In the genomic region with DNA sequence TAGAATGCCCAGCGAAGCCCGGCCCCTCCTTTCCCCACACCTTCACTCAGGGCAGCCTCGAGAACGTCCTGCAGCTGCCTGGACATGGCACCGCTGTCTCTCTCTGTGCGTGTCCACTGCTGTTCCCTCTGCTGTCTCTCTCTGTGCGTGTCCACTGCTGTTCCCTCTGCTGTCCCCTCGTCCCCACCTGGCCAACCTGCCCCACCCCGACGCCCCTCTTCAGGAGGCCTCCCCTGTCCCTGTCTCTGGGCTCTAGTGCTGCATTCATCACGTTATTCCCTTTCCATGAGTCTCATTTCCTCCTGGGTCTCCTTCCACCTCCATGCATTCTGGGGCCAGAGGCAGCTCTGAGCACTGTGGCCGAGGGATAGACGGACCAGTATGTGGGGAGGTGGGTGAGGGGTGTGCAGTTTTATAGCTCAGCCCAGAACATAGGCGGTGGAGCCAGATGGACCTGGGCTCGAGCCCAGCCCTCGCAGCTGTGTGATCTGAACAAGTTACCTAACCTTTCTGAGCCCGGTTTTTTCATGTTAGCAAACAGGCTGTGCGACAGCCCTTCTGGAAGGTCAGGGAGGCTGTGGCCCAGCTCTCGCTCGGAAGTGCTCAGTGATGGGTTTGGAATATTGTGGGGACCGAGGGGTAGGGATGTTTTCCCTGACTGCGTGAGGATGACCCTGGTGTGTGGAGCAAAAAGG, we compare ENCODE assay signal across 27 cellular contexts. TPM values are rescaled to one million over a fixed set of nuclear protein-coding genes. Genes with fewer than 3 reads are reported as not detected.
"Had no signal": no experiment of that assay in that cellular context is flagged by ENCODE, and none has a peak within 500 bp of the region (broad histone marks: within the 10 kb centered on the region; RNA-seq: fewer than 3 reads in every experiment).

No MANE protein-coding gene starts in this region.

- H3K36me3 ChIP-seq: adrenal gland, breast epithelium, esophagus squamous epithelium, gastrocnemius medialis, neutrophil, pancreas, suprapubic skin, uterus had no signal

- H3K9me3 ChIP-seq: adrenal gland, breast epithelium, esophagus squamous epithelium, gastrocnemius medialis, neutrophil, pancreas, psoas muscle, suprapubic skin, uterus had no signal

- DNase-seq: activated CD4-positive, alpha-beta T cell treated with anti-CD3 and anti-CD28 coated beads, Interleukin-2, amount 50 U/mL, for 4 hours; activated CD8-positive, alpha-beta memory T cell treated with anti-CD3 and anti-CD28 coated beads for 24 hours; activated CD8-positive, alpha-beta memory T cell treated with anti-CD3 and anti-CD28 coated beads, Interleukin-2, amount 50 U/mL, for 4 hours; activated T-cell treated with anti-CD3 and anti-CD28 coated beads, Interleukin-2, amount 50 U/mL, for 24 hours; adrenal gland; endodermal cell; esophagus squamous epithelium; gastrocnemius medialis; head of caudate nucleus; left colon; naive thymus-derived CD4-positive, alpha-beta T cell; psoas muscle; stimulated activated CD4-positive, alpha-beta T cell treated with anti-CD3 and anti-CD28 coated beads, Interleukin-4, amount 100 ng/mL, for 24 hours; stimulated activated naive CD8-positive, alpha-beta T cell treated with anti-CD3 and anti-CD28 coated beads, Interleukin-15, amount 100 ng/mL, for 72 hours; T-helper 9 cell; trophoblast cell; uterus had no signal

- H3K27me3 ChIP-seq: adrenal gland, breast epithelium, esophagus squamous epithelium, gastrocnemius medialis, neutrophil, pancreas, suprapubic skin, uterus had no signal

- H3K27ac ChIP-seq: adrenal gland, breast epithelium, coronary artery, esophagus squamous epithelium, gastrocnemius medialis, neutrophil, psoas muscle, suprapubic skin, uterus had no signal

- FAIRE-seq: astrocyte, islet of Langerhans, pancreas had no signal

- ATAC-seq: activated T-helper 17 cell treated with anti-CD3 and anti-CD28 coated beads, Interleukin-2, amount 50 U/mL, for 72 hours; gastrocnemius medialis; left colon; naive thymus-derived CD4-positive, alpha-beta T cell; psoas muscle; right cardiac atrium; stimulated activated naive CD8-positive, alpha-beta T cell treated with anti-CD3 and anti-CD28 coated beads, Interleukin-15, amount 100 ng/mL, for 72 hours; WTC11 had no signal

- H3K4me1 ChIP-seq: adrenal gland, breast epithelium, suprapubic skin, uterus had no signal

- H3K4me3 ChIP-seq: adrenal gland, breast epithelium, coronary artery, esophagus squamous epithelium, gastrocnemius medialis, pancreas, psoas muscle, suprapubic skin, uterus had no signal

RNA-seq across cellular contexts. Expression of a gene that starts 41.9 kb away (rescaled TPM):
- total RNA-seq: astrocyte had no signal
- polyA plus RNA-seq: naive thymus-derived CD4-positive, alpha-beta T cell had no signal
